ENCODE assay signal across 9 cellular contexts in the genomic region with DNA sequence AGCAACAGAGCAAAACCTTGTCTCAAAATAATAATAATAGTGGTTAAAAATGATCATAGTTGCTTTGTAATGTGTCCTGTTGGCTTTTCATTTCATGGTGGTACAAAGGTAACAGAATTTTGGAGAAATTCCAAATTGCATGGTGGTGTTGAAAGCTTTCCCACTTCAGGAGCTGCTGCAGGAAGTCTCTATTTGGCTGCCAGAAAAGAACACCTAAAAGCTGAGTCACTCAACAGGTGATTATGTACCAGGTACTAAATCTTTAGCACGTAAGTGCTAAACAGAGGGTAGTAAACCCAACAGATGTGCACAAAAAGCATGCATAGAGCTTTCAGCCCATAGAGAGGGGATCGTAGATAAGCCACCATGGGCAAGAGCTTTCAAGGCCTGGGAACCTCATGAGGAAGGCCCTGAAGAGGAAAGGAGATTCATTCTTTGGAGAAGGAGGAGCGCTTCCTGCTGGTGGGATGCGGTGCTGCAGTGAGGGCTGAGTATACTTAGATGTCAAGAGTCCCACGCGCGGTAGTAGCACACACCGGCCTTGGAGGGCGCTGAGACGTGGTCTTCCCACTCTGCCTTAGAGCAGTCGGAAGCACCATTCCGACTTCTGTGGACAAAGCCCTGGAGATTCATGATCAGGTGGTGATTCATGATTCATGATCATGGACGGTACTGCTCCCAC.
A peak's percentile ranks its signal among the peaks of the same experiment; 100 is the strongest.
DNase-seq lines count a peak whose midpoint lies in the region; ATAC-seq, FAIRE-seq and TF ChIP-seq lines count a peak whose summit lies in the region.
"Had no signal": no experiment of that assay in that cellular context is flagged by ENCODE, and none has a peak within 500 bp of the region (broad histone marks: within the 10 kb centered on the region; RNA-seq: fewer than 3 reads in every experiment).

No MANE protein-coding gene starts in this region.

- peaks cover 29% of the 10 kb centered on the region for H3K4me1 Mint-ChIP-seq in activated naive CD8-positive, alpha-beta T cell treated with anti-CD3 and anti-CD28 coated beads, Interleukin-2, amount 50 U/mL, for 24 hours
- H3K4me1 Mint-ChIP-seq in stimulated activated memory B cell treated with anti-CD40 and anti-IgM and Interleukin-4, amounts not matched to agents 10 μg/mL and 1 μg/mL and 100 μg/mL, for 72 hours: peaks cover 18% of the 10 kb centered on the region

- no TSS peak for BruUV-seq in HepG2 (replicated peaks; lab: Mats Ljungman, UMichigan)

- in situ Hi-C loops in HepG2 (cut with HindIII; ENCODE audit: extremely low pct_ligation_motif_present, low pct_unique_long_range_greater_than_20kb): no loop called here

- no peaks in the 10 kb centered on the region for H3K9me3 Mint-ChIP-seq in activated naive CD8-positive, alpha-beta T cell treated with anti-CD3 and anti-CD28 coated beads, Interleukin-2, amount 50 U/mL, for 24 hours
- no peaks in the 10 kb centered on the region for H3K9me3 Mint-ChIP-seq in stimulated activated memory B cell treated with anti-CD40 and anti-IgM and Interleukin-4, amounts not matched to agents 10 μg/mL and 1 μg/mL and 100 μg/mL, for 72 hours

- no peaks in the 10 kb centered on the region for H3K9me2 ChIP-seq in OCI-LY1 (ENCODE audit: low read depth, low read length)

- no peak overlapping the region for H3K4me3 ChIP-seq in OCI-LY1 (ENCODE audit: low read depth, low read length, poor library complexity, severe bottlenecking)
- no peak overlapping the region for H3K4me3 ChIP-seq in HepG2 (replicated peaks in 1 of 3; ENCODE audit: insufficient read depth in 1 of 3, low read depth in 2 of 3, low read length in 3 of 3)
- no peak overlapping the region for H3K4me3 ChIP-seq in ascending aorta
- H3K4me3 ChIP-seq in tibial nerve: no peak overlapping the region
- H3K4me3 ChIP-seq: thoracic aorta had no signal

- peaks cover 19% of the 10 kb centered on the region; the same call in 1 of the 2 replicates for H3K79me2 ChIP-seq in OCI-LY1 (ENCODE audit: insufficient read depth, low read length)
- no peaks in the 10 kb centered on the region for H3K79me2 ChIP-seq in HepG2 (ENCODE audit: insufficient read depth, low read length)

- H3K27me3 ChIP-seq in OCI-LY1 (ENCODE audit: insufficient read depth, low read length) (no peaks in the 10 kb centered on the region), HepG2 (ENCODE audit: control insufficient read depth in 1 of 2, insufficient read depth in 2 of 2, low read length in 2 of 2) (no peaks in the 10 kb centered on the region), ascending aorta (no peaks in the 10 kb centered on the region), tibial nerve (no peaks in the 10 kb centered on the region)

- H3K4me1 ChIP-seq in OCI-LY1 (ENCODE audit: insufficient read depth, low read length, severe bottlenecking) (peaks cover 7% of the 10 kb centered on the region), HepG2 (ENCODE audit: insufficient read depth, low read length) (no peaks in the 10 kb centered on the region), ascending aorta (no peaks in the 10 kb centered on the region), tibial nerve (peaks cover 0 to 6% (median 0%) of the 10 kb centered on the region in 4 donors)

- no peak overlapping the region for H3K9ac ChIP-seq in OCI-LY1 (ENCODE audit: low read length)
- H3K9ac ChIP-seq in HepG2 (ENCODE audit: insufficient read depth, low read depth, low read length): no peak overlapping the region

- peak; percentile 74 for ATAC-seq in GM21786 (IDR thresholded peaks at IDR 0.05; ENCODE audit: unreplicated experiment)
- ATAC-seq in activated naive CD8-positive, alpha-beta T cell treated with anti-CD3 and anti-CD28 coated beads, Interleukin-2, amount 50 U/mL, for 24 hours: peak; percentile 60
- ATAC-seq in HepG2: peak; percentile 59
- ATAC-seq in stimulated activated memory B cell treated with anti-CD40 and anti-IgM and Interleukin-4, amounts not matched to agents 10 μg/mL and 1 μg/mL and 100 μg/mL, for 72 hours: no peak

- 83% methylated on average over 9 of the region's 13 CpGs for WGBS in HepG2 (ENCODE audit: low lambda C conversion rate)
- 83 to 89% methylated on average over 11 to 13 of the region's 13 CpGs for WGBS in tibial nerve, 2 donors

- POLR2A ChIA-PET in HepG2 (lab: Yijun Ruan, JAX): no interaction called here

- H3F3A ChIP-seq in OCI-LY1 (ENCODE audit: insufficient read depth, low read length): no peaks in the 10 kb centered on the region

- no peaks in the 10 kb centered on the region for H3K27me3 Mint-ChIP-seq in activated naive CD8-positive, alpha-beta T cell treated with anti-CD3 and anti-CD28 coated beads, Interleukin-2, amount 50 U/mL, for 24 hours
- H3K27me3 Mint-ChIP-seq in stimulated activated memory B cell treated with anti-CD40 and anti-IgM and Interleukin-4, amounts not matched to agents 10 μg/mL and 1 μg/mL and 100 μg/mL, for 72 hours: no peaks in the 10 kb centered on the region

- H4K20me1 ChIP-seq in OCI-LY1 (ENCODE audit: insufficient read depth, low read length): no peaks in the 10 kb centered on the region
- no peaks in the 10 kb centered on the region for H4K20me1 ChIP-seq in HepG2 (ENCODE audit: insufficient read depth, low read length)

- peaks cover 11% of the 10 kb centered on the region for H3K36me3 ChIP-seq in OCI-LY1 (ENCODE audit: insufficient read depth, low read length)
- H3K36me3 ChIP-seq in HepG2 (replicated peaks in 1 of 2; ENCODE audit: control insufficient read depth in 1 of 2, insufficient read depth in 2 of 2, low read length in 2 of 2): no peaks in the 10 kb centered on the region
- H3K36me3 ChIP-seq in ascending aorta: no peaks in the 10 kb centered on the region
- no peaks in the 10 kb centered on the region for H3K36me3 ChIP-seq in tibial nerve
- H3K36me3 ChIP-seq: thoracic aorta had no signal

- H3K4me2 ChIP-seq in OCI-LY1 (ENCODE audit: low read length) (no peak overlapping the region), HepG2 (ENCODE audit: low read depth, low read length) (no peak overlapping the region)

- peak; percentile 76 for TF ChIP-seq CTCF in OCI-LY1 (IDR thresholded peaks at IDR 0.05; ENCODE audit: low read length)
- peak; percentile 38 for TF ChIP-seq CTCF in HepG2 (CRISPR knock-in tag; IDR thresholded peaks at IDR 0.05)
- TF ChIP-seq CTCF in ascending aorta (IDR thresholded peaks at IDR 0.05): peak in 1 of 3 experiments; percentile 16
- TF ChIP-seq CTCF in tibial nerve (IDR thresholded peaks at IDR 0.05): peak in 2 of 5 experiments; percentile 11 to 18

- TF ChIP-seq EP300 in HepG2 (IDR thresholded peaks at IDR 0.05; ENCODE audit: low read depth in 2 of 2, low read length in 2 of 2) (no peak), HepG2 (CRISPR knock-in tag; IDR thresholded peaks at IDR 0.05; ENCODE audit: borderline replicate concordance) (no peak), tibial nerve (IDR thresholded peaks at IDR 0.05) (no peak)

- no peak for FAIRE-seq in HepG2 (lab: Jason Lieb, UNC)

- H3K9me3 ChIP-seq in OCI-LY1 (ENCODE audit: low read length): no peaks in the 10 kb centered on the region
- H3K9me3 ChIP-seq in HepG2 (ENCODE audit: low read length): no peaks in the 10 kb centered on the region
- H3K9me3 ChIP-seq in ascending aorta: no peaks in the 10 kb centered on the region
- H3K9me3 ChIP-seq in tibial nerve: no peaks in the 10 kb centered on the region
- H3K9me3 ChIP-seq: thoracic aorta had no signal

- intact Hi-C loops in HepG2 (cut with micrococcal nuclease; ENCODE audit: unreplicated experiment): no loop called here
- intact Hi-C loops in ascending aorta (cut with DNase I): no loop called here

- peaks cover 6% of the 10 kb centered on the region for H3K36me3 Mint-ChIP-seq in activated naive CD8-positive, alpha-beta T cell treated with anti-CD3 and anti-CD28 coated beads, Interleukin-2, amount 50 U/mL, for 24 hours (ENCODE audit: low read depth)
- peaks cover 14% of the 10 kb centered on the region for H3K36me3 Mint-ChIP-seq in stimulated activated memory B cell treated with anti-CD40 and anti-IgM and Interleukin-4, amounts not matched to agents 10 μg/mL and 1 μg/mL and 100 μg/mL, for 72 hours

- H3K27ac ChIP-seq in OCI-LY1 (ENCODE audit: low read depth, low read length, poor library complexity, severe bottlenecking) (no peak overlapping the region), HepG2 (ENCODE audit: extremely low read length, insufficient read depth, low read length) (no peak overlapping the region), ascending aorta (no peak overlapping the region), tibial nerve (no peak overlapping the region)
- H3K27ac ChIP-seq: thoracic aorta had no signal

- H3K27ac Mint-ChIP-seq in activated naive CD8-positive, alpha-beta T cell treated with anti-CD3 and anti-CD28 coated beads, Interleukin-2, amount 50 U/mL, for 24 hours: no peak overlapping the region
- no peak overlapping the region for H3K27ac Mint-ChIP-seq in stimulated activated memory B cell treated with anti-CD40 and anti-IgM and Interleukin-4, amounts not matched to agents 10 μg/mL and 1 μg/mL and 100 μg/mL, for 72 hours

- TF ChIP-seq RAD21 in HepG2 (CRISPR knock-in tag; IDR thresholded peaks at IDR 0.05): no peak

- H3K4me3 Mint-ChIP-seq in activated naive CD8-positive, alpha-beta T cell treated with anti-CD3 and anti-CD28 coated beads, Interleukin-2, amount 50 U/mL, for 24 hours: no peak overlapping the region
- no peak overlapping the region for H3K4me3 Mint-ChIP-seq in stimulated activated memory B cell treated with anti-CD40 and anti-IgM and Interleukin-4, amounts not matched to agents 10 μg/mL and 1 μg/mL and 100 μg/mL, for 72 hours

- TF ChIP-seq POLR2A in HepG2 (IDR thresholded peaks at IDR 0.05; ENCODE audit: insufficient read depth in 1 of 2, low read depth in 2 of 2, low read length in 2 of 2) (no peak), tibial nerve (IDR thresholded peaks at IDR 0.05) (no peak)

- peak; percentile 76 for DNase-seq in CD1c-positive myeloid dendritic cell (ENCODE audit: extremely low spot score)
- DNase-seq in activated naive CD8-positive, alpha-beta T cell treated with anti-CD3 and anti-CD28 coated beads, Interleukin-2, amount 50 U/mL, for 24 hours: peak; percentile 66
- DNase-seq in HepG2 (ENCODE audit: low spot score): no peak
- no peak for DNase-seq in ascending aorta (ENCODE audit: low spot score in 2 of 2)
- DNase-seq in tibial nerve (ENCODE audit: low spot score in 2 of 2): no peak

- H2AFZ ChIP-seq in OCI-LY1 (ENCODE audit: low read length) (no peak overlapping the region), HepG2 (ENCODE audit: low read length) (no peak overlapping the region)

- CTCF ChIA-PET in HepG2 (lab: Yijun Ruan, JAX; ENCODE audit: low intra/inter-chr PET ratio, low total read pairs): no interaction called here

TF ChIP-seq in HepG2, 621 proteins besides CTCF, POLR2A, EP300 and RAD21 (continues in another document):
- no peak for TF ChIP-seq SIX1 (CRISPR knock-in tag; IDR thresholded peaks at IDR 0.05; ENCODE audit: borderline replicate concordance)
- no peak for TF ChIP-seq ZBTB42 (CRISPR knock-in tag; IDR thresholded peaks at IDR 0.05)
- 0 out of 2 replicates have a peak, but pooled peaks have one; percentile 12 for TF ChIP-seq STAG1 (CRISPR knock-in tag; IDR thresholded peaks at IDR 0.05)
- no peak for TF ChIP-seq ZNF205 (CRISPR knock-in tag; IDR thresholded peaks at IDR 0.05)
- no peak for TF ChIP-seq CENPBD1 (CRISPR knock-in tag; IDR thresholded peaks at IDR 0.05; ENCODE audit: borderline replicate concordance, low read depth)

Comparison
In these comparisons a context has a peak if more than half of its experiments do, and no peak if none do; other contexts are left out.
1. DNase-seq: peak in CD1c-positive myeloid dendritic cell (single experiment) and activated naive CD8-positive, alpha-beta T cell treated with anti-CD3 and anti-CD28 coated beads, Interleukin-2, amount 50 U/mL, for 24 hours (single experiment); none in HepG2 (single experiment), ascending aorta (0 of 2) and tibial nerve (0 of 2).